2 cellular contexts compared by ENCODE assay signal in genomic region chr17:59002848-59003247, GRCh38.
TF ChIP-seq lines count a peak whose summit lies in the region.

No MANE protein-coding gene starts in this region.

TF ChIP-seq in GM23338, 12 proteins besides CTCF, POLR2A, EP300 and RAD21:
- TF ChIP-seq, protein P1, sequence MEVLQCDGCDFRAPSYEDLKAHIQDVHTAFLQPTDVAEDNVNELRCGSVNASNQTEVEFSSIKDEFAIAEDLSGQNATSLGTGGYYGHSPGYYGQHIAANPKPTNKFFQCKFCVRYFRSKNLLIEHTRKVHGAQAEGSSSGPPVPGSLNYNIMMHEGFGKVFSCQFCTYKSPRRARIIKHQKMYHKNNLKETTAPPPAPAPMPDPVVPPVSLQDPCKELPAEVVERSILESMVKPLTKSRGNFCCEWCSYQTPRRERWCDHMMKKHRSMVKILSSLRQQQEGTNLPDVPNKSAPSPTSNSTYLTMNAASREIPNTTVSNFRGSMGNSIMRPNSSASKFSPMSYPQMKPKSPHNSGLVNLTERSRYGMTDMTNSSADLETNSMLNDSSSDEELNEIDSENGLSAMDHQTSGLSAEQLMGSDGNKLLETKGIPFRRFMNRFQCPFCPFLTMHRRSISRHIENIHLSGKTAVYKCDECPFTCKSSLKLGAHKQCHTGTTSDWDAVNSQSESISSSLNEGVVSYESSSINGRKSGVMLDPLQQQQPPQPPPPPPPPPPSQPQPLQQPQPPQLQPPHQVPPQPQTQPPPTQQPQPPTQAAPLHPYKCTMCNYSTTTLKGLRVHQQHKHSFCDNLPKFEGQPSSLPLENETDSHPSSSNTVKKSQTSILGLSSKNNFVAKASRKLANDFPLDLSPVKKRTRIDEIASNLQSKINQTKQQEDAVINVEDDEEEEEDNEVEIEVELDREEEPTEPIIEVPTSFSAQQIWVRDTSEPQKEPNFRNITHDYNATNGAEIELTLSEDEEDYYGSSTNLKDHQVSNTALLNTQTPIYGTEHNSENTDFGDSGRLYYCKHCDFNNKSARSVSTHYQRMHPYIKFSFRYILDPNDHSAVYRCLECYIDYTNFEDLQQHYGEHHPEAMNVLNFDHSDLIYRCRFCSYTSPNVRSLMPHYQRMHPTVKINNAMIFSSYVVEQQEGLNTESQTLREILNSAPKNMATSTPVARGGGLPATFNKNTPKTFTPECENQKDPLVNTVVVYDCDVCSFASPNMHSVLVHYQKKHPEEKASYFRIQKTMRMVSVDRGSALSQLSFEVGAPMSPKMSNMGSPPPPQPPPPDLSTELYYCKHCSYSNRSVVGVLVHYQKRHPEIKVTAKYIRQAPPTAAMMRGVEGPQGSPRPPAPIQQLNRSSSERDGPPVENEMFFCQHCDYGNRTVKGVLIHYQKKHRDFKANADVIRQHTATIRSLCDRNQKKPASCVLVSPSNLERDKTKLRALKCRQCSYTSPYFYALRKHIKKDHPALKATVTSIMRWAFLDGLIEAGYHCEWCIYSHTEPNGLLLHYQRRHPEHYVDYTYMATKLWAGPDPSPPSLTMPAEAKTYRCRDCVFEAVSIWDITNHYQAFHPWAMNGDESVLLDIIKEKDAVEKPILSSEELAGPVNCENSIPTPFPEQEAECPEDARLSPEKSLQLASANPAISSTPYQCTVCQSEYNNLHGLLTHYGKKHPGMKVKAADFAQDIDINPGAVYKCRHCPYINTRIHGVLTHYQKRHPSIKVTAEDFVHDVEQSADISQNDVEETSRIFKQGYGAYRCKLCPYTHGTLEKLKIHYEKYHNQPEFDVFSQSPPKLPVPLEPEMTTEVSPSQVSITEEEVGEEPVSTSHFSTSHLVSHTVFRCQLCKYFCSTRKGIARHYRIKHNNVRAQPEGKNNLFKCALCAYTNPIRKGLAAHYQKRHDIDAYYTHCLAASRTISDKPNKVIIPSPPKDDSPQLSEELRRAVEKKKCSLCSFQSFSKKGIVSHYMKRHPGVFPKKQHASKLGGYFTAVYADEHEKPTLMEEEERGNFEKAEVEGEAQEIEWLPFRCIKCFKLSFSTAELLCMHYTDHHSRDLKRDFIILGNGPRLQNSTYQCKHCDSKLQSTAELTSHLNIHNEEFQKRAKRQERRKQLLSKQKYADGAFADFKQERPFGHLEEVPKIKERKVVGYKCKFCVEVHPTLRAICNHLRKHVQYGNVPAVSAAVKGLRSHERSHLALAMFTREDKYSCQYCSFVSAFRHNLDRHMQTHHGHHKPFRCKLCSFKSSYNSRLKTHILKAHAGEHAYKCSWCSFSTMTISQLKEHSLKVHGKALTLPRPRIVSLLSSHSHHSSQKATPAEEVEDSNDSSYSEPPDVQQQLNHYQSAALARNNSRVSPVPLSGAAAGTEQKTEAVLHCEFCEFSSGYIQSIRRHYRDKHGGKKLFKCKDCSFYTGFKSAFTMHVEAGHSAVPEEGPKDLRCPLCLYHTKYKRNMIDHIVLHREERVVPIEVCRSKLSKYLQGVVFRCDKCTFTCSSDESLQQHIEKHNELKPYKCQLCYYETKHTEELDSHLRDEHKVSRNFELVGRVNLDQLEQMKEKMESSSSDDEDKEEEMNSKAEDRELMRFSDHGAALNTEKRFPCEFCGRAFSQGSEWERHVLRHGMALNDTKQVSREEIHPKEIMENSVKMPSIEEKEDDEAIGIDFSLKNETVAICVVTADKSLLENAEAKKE (CRISPR knock-in tag; IDR thresholded peaks at IDR 0.05) = no peak
- TF ChIP-seq STAT1 (IDR thresholded peaks at IDR 0.05; ENCODE audit: unreplicated experiment) (no peak), CREB1 (CRISPR knock-in tag; IDR thresholded peaks at IDR 0.05; ENCODE audit: low read depth) (no peak), ZNF331 (CRISPR knock-in tag; IDR thresholded peaks at IDR 0.05; ENCODE audit: low read depth) (no peak), EZH2 (IDR thresholded peaks at IDR 0.05; ENCODE audit: low read depth, unreplicated experiment) (no peak), POLR2AphosphoS5 (IDR thresholded peaks at IDR 0.05; ENCODE audit: low read depth) (no peak), REST (IDR thresholded peaks at IDR 0.05; ENCODE audit: unreplicated experiment) (no peak), JUNB (IDR thresholded peaks at IDR 0.05; ENCODE audit: unreplicated experiment) (no peak), ZNF114 (CRISPR knock-in tag; IDR thresholded peaks at IDR 0.05) (no peak), NANOG (IDR thresholded peaks at IDR 0.05; ENCODE audit: borderline replicate concordance) (no peak), EZH2phosphoT487 (IDR thresholded peaks at IDR 0.05; ENCODE audit: unreplicated experiment) (no peak)
- TF ChIP-seq, protein P2, sequence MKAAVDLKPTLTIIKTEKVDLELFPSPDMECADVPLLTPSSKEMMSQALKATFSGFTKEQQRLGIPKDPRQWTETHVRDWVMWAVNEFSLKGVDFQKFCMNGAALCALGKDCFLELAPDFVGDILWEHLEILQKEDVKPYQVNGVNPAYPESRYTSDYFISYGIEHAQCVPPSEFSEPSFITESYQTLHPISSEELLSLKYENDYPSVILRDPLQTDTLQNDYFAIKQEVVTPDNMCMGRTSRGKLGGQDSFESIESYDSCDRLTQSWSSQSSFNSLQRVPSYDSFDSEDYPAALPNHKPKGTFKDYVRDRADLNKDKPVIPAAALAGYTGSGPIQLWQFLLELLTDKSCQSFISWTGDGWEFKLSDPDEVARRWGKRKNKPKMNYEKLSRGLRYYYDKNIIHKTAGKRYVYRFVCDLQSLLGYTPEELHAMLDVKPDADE (IDR thresholded peaks at IDR 0.05) = no peak

TF ChIP-seq in WTC11, 78 proteins besides CTCF, POLR2A, EP300 and RAD21 (continued from another document):
- TF ChIP-seq GRHL2 (CRISPR knock-in tag; IDR thresholded peaks at IDR 0.05; ENCODE audit: insufficient replicate concordance, severe bottlenecking) (no peak), SMAD4 (CRISPR knock-in tag; IDR thresholded peaks at IDR 0.05) (no peak)
